Comparison of ENCODE assay signal across 22 cellular contexts in the genomic region with DNA sequence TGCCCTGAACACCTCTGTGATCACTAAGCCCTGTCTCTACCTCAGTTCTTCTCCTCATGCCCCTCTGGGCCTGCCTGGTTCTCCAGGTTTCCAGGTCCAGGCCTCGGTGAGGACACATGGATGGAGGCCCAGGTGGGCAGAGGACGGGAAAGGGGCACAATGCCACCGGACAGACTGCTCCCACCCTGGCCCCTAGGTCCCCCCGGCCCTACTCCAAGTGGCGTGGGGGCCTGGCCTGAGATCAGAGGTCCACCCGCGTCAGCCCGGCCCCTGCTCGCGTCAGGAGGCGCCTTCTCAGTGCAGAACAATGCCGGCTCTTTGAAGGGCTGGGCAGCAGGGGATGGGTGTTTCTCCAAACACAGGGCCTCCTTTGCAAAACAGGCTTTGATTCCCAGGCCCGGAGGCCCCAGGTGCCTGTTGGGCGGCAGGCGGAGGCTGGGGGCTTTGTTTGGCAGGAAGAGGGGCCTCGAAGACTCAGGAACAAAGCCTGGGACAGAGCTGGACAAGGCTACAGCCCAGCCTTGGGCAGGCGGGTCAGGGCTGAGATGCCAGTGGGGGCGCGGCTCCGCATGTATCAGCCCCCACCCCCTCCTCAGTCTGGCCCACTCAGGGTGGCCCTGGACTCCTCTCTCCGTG.
DNase-seq lines count a peak whose midpoint lies in the region; ATAC-seq and TF ChIP-seq lines count a peak whose summit lies in the region.
"Had no signal": no experiment of that assay in that cellular context is flagged by ENCODE, and none has a peak within 500 bp of the region (broad histone marks: within the 10 kb centered on the region; RNA-seq: fewer than 3 reads in every experiment).

No MANE protein-coding gene starts in this region.

- no peak overlapping the region for H4K91ac ChIP-seq in H9 (ENCODE audit: insufficient read length, low read depth, low read length)

- H3K4me3 Mint-ChIP-seq in H9 (no peak overlapping the region), WTC11 (no peak overlapping the region)
- H3K4me3 Mint-ChIP-seq: activated B cell treated with CpG ODN at 0.5 μM for 24 hours; activated CD4-positive, alpha-beta memory T cell treated with anti-CD3 and anti-CD28 coated beads, Interleukin-2, amount 10 ng/mL, durations not matched to agents 7 days and 5 days; CD4-positive, CD25-positive, alpha-beta regulatory T cell; naive B cell had no signal

- H3K56ac ChIP-seq in H9 (ENCODE audit: insufficient read length, low read depth, low read length): no peak overlapping the region

- H3K27me3 ChIP-seq in H9 (ENCODE audit: insufficient read depth, low read length) (no peaks in the 10 kb centered on the region), layer of hippocampus (ENCODE audit: control insufficient read depth, insufficient read depth, low read length) (no peaks in the 10 kb centered on the region), heart left ventricle (no peaks in the 10 kb centered on the region)
- H3K27me3 ChIP-seq: cardiac muscle cell, ovary had no signal

- peak; percentile 54 for ATAC-seq in WTC11
- no peak for ATAC-seq in heart left ventricle
- no peak for ATAC-seq in HG03457 (IDR thresholded peaks at IDR 0.05; ENCODE audit: unreplicated experiment)
- ATAC-seq: left colon; right cardiac atrium; stimulated activated naive CD8-positive, alpha-beta T cell treated with anti-CD3 and anti-CD28 coated beads, Interleukin-15, Interleukin-2, amounts not matched to agents 100 U/mL and 50 U/mL, for 24 hours had no signal

- H3K27ac Mint-ChIP-seq in H9: no peak overlapping the region
- H3K27ac Mint-ChIP-seq in WTC11: no peak overlapping the region; the same call in 1 of the 2 replicates
- H3K27ac Mint-ChIP-seq: activated B cell treated with CpG ODN at 0.5 μM for 24 hours; activated CD4-positive, alpha-beta memory T cell treated with anti-CD3 and anti-CD28 coated beads, Interleukin-2, amount 10 ng/mL, durations not matched to agents 7 days and 5 days had no signal

- H3K27ac ChIP-seq in H9 (ENCODE audit: insufficient read length, low read depth, low read length) (no peak overlapping the region), layer of hippocampus (ENCODE audit: low read depth, low read length) (peak overlapping the region; percentile 18), heart left ventricle (no peak overlapping the region)
- H3K27ac ChIP-seq: cardiac muscle cell, ovary, SK-N-MC, thoracic aorta had no signal

- H4K8ac ChIP-seq in H9 (replicated peaks; ENCODE audit: insufficient read length, low read depth, low read length): no peak overlapping the region

- no peaks in the 10 kb centered on the region for H3K79me2 ChIP-seq in H9 (ENCODE audit: insufficient read depth, low read length)

- H4K20me1 ChIP-seq in H9 (ENCODE audit: control insufficient read depth, insufficient read depth, insufficient read length): no peaks in the 10 kb centered on the region

- H3K4me1 Mint-ChIP-seq in H9: peaks cover 20 to 37% of the 10 kb centered on the region in 2 experiments
- H3K4me1 Mint-ChIP-seq in WTC11: peaks cover 34% of the 10 kb centered on the region

- no peak overlapping the region for H3K4ac ChIP-seq in H9 (ENCODE audit: low read depth, low read length)

- no peak overlapping the region for H2BK12ac ChIP-seq in H9 (ENCODE audit: insufficient read length, low read depth, low read length)

- TF ChIP-seq CTCF in H9 (conservative IDR thresholded peaks at IDR 0.05) (no peak), WTC11 (IDR thresholded peaks at IDR 0.05) (no peak), heart left ventricle (IDR thresholded peaks at IDR 0.05) (no peak)

- no peaks in the 10 kb centered on the region for H3K4me1 ChIP-seq in H9 (ENCODE audit: insufficient read depth, low read length)
- H3K4me1 ChIP-seq in heart left ventricle: peaks cover 0 to 9% (median 0%) of the 10 kb centered on the region in 12 donors

- H3K36me3 Mint-ChIP-seq in H9 (ENCODE audit: insufficient read depth in 1 of 3, low read depth in 3 of 3) (no peaks in the 10 kb centered on the region), WTC11 (no peaks in the 10 kb centered on the region)
- H3K36me3 Mint-ChIP-seq: CD4-positive, CD25-positive, alpha-beta regulatory T cell; naive B cell had no signal

- H3K23me2 ChIP-seq in H9 (ENCODE audit: insufficient read length, low read depth, low read length, poor library complexity, severe bottlenecking): no peaks in the 10 kb centered on the region

- no CpG with 5 or more reads among the region's 21 CpGs for WGBS in H9 (ENCODE audit: extremely low coverage, insufficient read length, low lambda C conversion rate)
- 86 to 91% (median 87%) methylated on average over 18 to 21 of the region's 21 CpGs for WGBS in heart left ventricle, 4 donors

- POLR2A ChIA-PET in WTC11 (lab: Charles Lee): interaction anchor here (0.9 kb wide), 1 partner anchor 111 kb away, joined by 3 read pairs; no protein-coding TSS in a partner anchor

- no peak overlapping the region for H2BK120ac ChIP-seq in H9 (ENCODE audit: low read depth, low read length, poor library complexity, severe bottlenecking)

- no peak overlapping the region for H3T11ph ChIP-seq in H9 (ENCODE audit: low read length)

- H2BK5ac ChIP-seq in H9 (ENCODE audit: insufficient read length, low read length): no peak overlapping the region

- no peak overlapping the region for H3K4me2 ChIP-seq in H9 (ENCODE audit: insufficient read depth, insufficient read length, low read length)

- H3K9me3 Mint-ChIP-seq in H9 (no peaks in the 10 kb centered on the region), WTC11 (no peaks in the 10 kb centered on the region)
- H3K9me3 Mint-ChIP-seq: activated B cell treated with CpG ODN at 0.5 μM for 24 hours; activated CD4-positive, alpha-beta memory T cell treated with anti-CD3 and anti-CD28 coated beads, Interleukin-2, amount 10 ng/mL, durations not matched to agents 7 days and 5 days; CD4-positive, CD25-positive, alpha-beta regulatory T cell; naive B cell had no signal

- TF ChIP-seq POLR2A in heart left ventricle (IDR thresholded peaks at IDR 0.05): no peak

- H4K5ac ChIP-seq in H9 (ENCODE audit: insufficient read length, low read depth, low read length): no peak overlapping the region

- CTCF ChIA-PET in WTC11 (lab: Charles Lee): interaction anchor here (1.4 kb wide), 1 partner anchor 123 kb away, joined by 3 read pairs; no protein-coding TSS in a partner anchor

- H3K4me3 ChIP-seq in heart left ventricle: no peak overlapping the region
- H3K4me3 ChIP-seq: cardiac muscle cell, ovary, SK-N-MC, thoracic aorta had no signal

- H3K27me3 Mint-ChIP-seq in H9 (ENCODE audit: low read depth) (no peaks in the 10 kb centered on the region; the same call in 1 of the 2 replicates), WTC11 (ENCODE audit: low read depth) (no peaks in the 10 kb centered on the region)
- H3K27me3 Mint-ChIP-seq: activated B cell treated with CpG ODN at 0.5 μM for 24 hours; CD4-positive, CD25-positive, alpha-beta regulatory T cell had no signal

- intact Hi-C loops in heart left ventricle (cut with DNase I): no loop called here

- no peak overlapping the region for H2AFZ ChIP-seq in H9 (ENCODE audit: low read length)

- H3K36me3 ChIP-seq in heart left ventricle: no peaks in the 10 kb centered on the region
- H3K36me3 ChIP-seq: cardiac muscle cell, ovary, thoracic aorta had no signal

- no peak overlapping the region for H2BK15ac ChIP-seq in H9 (ENCODE audit: low read depth, low read length)

- peak overlapping the region; percentile 65 for H3K14ac ChIP-seq in H9 (ENCODE audit: insufficient read depth, low read length)

- no peak overlapping the region for H3K23ac ChIP-seq in H9 (ENCODE audit: insufficient read length, low read depth, low read length)

- H3K9ac ChIP-seq in H9 (ENCODE audit: extremely low read depth, insufficient read length, low read length): no peak overlapping the region

- peak; percentile 43 for DNase-seq in H9
- no peak for DNase-seq in WTC11 (ENCODE audit: low spot score)
- peak; percentile 71 for DNase-seq in retina
- DNase-seq in heart left ventricle: no peak
- no peak for DNase-seq in activated T-cell treated with anti-CD3 and anti-CD28 coated beads, Interleukin-2, amount 50 U/mL, for 48 hours
- DNase-seq: activated B cell treated with CpG ODN at 0.5 μM for 24 hours; activated CD4-positive, alpha-beta memory T cell treated with anti-CD3 and anti-CD28 coated beads, Interleukin-2, amount 10 ng/mL, durations not matched to agents 7 days and 5 days; CD4-positive, CD25-positive, alpha-beta regulatory T cell; left colon; mesenchymal stem cell; naive B cell; NCI-H1048; NCI-H187; ovary; right cardiac atrium; stimulated activated naive CD8-positive, alpha-beta T cell treated with anti-CD3 and anti-CD28 coated beads, Interleukin-15, Interleukin-2, amounts not matched to agents 100 U/mL and 50 U/mL, for 24 hours; T-helper 9 cell had no signal

- H3K9me3 ChIP-seq in H9 (ENCODE audit: control insufficient read depth, low read depth, low read length) (no peaks in the 10 kb centered on the region), heart left ventricle (no peaks in the 10 kb centered on the region)
- H3K9me3 ChIP-seq: ovary, thoracic aorta had no signal

- no peak overlapping the region for H2AK5ac ChIP-seq in H9 (ENCODE audit: insufficient read length, low read length)

- H2BK20ac ChIP-seq in H9 (ENCODE audit: low read depth, low read length, poor library complexity, severe bottlenecking): no peak overlapping the region

- no peak overlapping the region for H3K18ac ChIP-seq in H9 (ENCODE audit: insufficient read length, low read depth, low read length)

- H3K79me1 ChIP-seq in H9 (ENCODE audit: insufficient read depth, low read depth, low read length, poor library complexity, severe bottlenecking): no peaks in the 10 kb centered on the region

Comparison
In these comparisons a context has a peak if more than half of its experiments do, and no peak if none do; other contexts are left out.
1. DNase-seq: peak in H9 (single experiment) and retina (single experiment); none in WTC11 (single experiment), heart left ventricle (0 of 5) and activated T-cell treated with anti-CD3 and anti-CD28 coated beads, Interleukin-2, amount 50 U/mL, for 48 hours (0 of 2).